1 cellular context compared by ENCODE assay signal in the genomic region with DNA sequence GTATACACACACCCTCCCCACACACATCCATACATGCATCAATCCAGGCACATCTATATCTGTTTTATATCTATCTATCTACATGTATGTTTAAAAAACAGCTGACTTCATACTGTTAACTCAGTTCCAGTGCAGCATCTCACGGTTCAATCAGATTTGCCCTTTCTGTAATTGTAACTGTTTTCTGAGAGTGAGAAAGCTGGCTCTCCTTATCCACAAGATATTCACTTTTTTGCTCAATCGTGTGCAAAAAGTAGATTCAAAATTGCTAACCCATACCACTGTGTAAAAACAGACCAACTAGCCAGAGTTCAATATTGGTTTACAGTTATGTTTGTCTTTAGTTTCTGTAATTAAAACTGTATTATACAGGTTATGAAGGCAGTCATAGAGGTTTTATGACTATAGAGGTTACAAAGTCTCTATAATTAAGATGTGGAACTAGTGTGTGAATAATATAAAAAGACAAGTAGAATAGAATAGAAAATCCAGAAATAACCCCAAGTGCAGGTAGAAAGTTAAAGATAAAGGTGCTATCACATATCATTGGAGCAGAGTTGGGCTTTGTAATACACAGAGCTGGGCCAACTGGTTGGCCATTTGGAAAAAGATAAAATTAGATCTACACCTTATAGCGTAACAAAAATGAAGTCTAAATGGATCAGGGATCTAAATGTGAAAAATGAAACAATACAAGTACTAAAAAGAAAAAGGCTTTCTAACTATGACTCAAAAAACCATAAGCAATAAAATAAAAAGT.
TF ChIP-seq lines count a peak whose summit lies in the region.

No MANE protein-coding gene starts in this region.

TF ChIP-seq in HepG2, 621 proteins besides CTCF, POLR2A, EP300 and RAD21:
- TF ChIP-seq ZBTB8A (CRISPR knock-in tag; IDR thresholded peaks at IDR 0.05; ENCODE audit: borderline replicate concordance, low read depth), result no peak
- TF ChIP-seq KLF9 (CRISPR knock-in tag; IDR thresholded peaks at IDR 0.05; ENCODE audit: low read depth), result no peak
- TF ChIP-seq TSC22D2 (CRISPR knock-in tag; IDR thresholded peaks at IDR 0.05; ENCODE audit: borderline replicate concordance), result no peak
- no peak for TF ChIP-seq EZH2 (conservative IDR thresholded peaks at IDR 0.05; ENCODE audit: low read depth, low read length)
- no peak for TF ChIP-seq STAG1 (CRISPR knock-in tag; IDR thresholded peaks at IDR 0.05)
